10 cellular contexts compared by ENCODE assay signal in the genomic region with DNA sequence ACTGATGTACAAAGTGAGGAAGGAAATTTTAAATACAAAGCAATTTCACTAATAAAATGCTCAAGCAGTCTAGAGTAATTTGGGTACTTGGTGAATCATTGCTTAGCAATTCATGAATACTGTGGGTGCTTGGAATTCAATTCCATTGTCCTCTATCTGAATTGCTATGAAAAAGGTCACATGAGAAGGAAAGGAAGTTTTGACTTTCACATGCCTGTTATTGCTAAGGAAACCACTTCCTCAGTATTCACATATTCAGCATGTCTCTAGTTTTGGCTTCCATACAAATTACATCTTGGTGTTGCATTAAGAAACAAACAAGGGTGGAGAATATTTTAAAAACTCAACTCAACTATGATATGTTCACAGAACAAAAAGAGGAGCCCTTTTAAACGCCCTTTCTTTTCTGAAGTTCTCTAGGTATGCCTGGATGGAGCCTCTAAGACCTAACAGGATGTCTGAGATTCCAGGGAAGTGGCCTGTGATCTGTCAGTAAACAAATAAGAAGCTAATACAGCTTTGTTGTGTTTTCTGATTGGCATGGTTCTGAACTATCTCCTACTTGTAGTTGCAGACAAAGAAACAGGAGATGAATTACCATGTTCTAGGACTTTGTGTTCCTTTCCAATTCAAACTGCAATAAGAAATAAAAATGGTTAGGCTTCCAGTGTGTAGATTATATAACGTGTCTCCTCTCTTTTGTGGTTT.
A peak's percentile ranks its signal among the peaks of the same experiment; 100 is the strongest.
DNase-seq lines count a peak whose midpoint lies in the region; ATAC-seq and TF ChIP-seq lines count a peak whose summit lies in the region.
"Had no signal": no experiment of that assay in that cellular context is flagged by ENCODE, and none has a peak within 500 bp of the region (broad histone marks: within the 10 kb centered on the region; RNA-seq: fewer than 3 reads in every experiment).

No MANE protein-coding gene starts in this region.

- no peaks in the 10 kb centered on the region for H3K9me3 ChIP-seq in upper lobe of left lung
- H3K9me3 ChIP-seq: HAP-1 had no signal

- H3K4me1 ChIP-seq in upper lobe of left lung = peaks cover 35 to 58% (median 39%) of the 10 kb centered on the region in 4 donors

- peak overlapping the region; percentile 67 to 87 (median 82) for H3K27ac ChIP-seq in upper lobe of left lung

- no peaks in the 10 kb centered on the region for H3K27me3 ChIP-seq in upper lobe of left lung

- H3K36me3 ChIP-seq in upper lobe of left lung = no peaks in the 10 kb centered on the region
- H3K36me3 ChIP-seq: HAP-1 had no signal

- DNase-seq in DMS79 treated with DMSO at 0.1 percent for 48 hours (lab: John Stamatoyannopoulos, UW) = peak; percentile 9
- DNase-seq in DMS79 (lab: John Stamatoyannopoulos, UW) = no peak
- peak; percentile 97 for DNase-seq in choroid plexus epithelial cell (ENCODE audit: low read depth)
- DNase-seq in left kidney (ENCODE audit: low read depth, low spot score) = peak; percentile 37
- DNase-seq in upper lobe of left lung = no peak
- no peak for DNase-seq in NCI-H82 (lab: John Stamatoyannopoulos, UW)
- no peak for DNase-seq in stimulated activated naive CD4-positive, alpha-beta T cell (lab: John Stamatoyannopoulos, UW)
- DNase-seq: 8988T had no signal

- TF ChIP-seq POLR2A in upper lobe of left lung (IDR thresholded peaks at IDR 0.05) = no peak

- 27 to 51% methylated on average over 2 of the region's 2 CpGs for WGBS in upper lobe of left lung, 2 donors

- no peak overlapping the region for H3K4me3 ChIP-seq in choroid plexus epithelial cell (ENCODE audit: low read depth, low read length)
- H3K4me3 ChIP-seq in upper lobe of left lung = no peak overlapping the region
- H3K4me3 ChIP-seq: HAP-1 had no signal

- TF ChIP-seq CTCF in choroid plexus epithelial cell (conservative IDR thresholded peaks at IDR 0.05; ENCODE audit: low read depth, low read length) (no peak), upper lobe of left lung (IDR thresholded peaks at IDR 0.05) (no peak)

- ATAC-seq in upper lobe of left lung (ENCODE audit: low FRiP score in 2 of 2) = peak; percentile 79 to 80
- no peak for ATAC-seq in GM18873 (IDR thresholded peaks at IDR 0.05; ENCODE audit: low FRiP score, unreplicated experiment)

- TF ChIP-seq EP300 in upper lobe of left lung (IDR thresholded peaks at IDR 0.05) = peak in 3 of 4 donors; percentile 66 to 90 (median 83)

Comparison
In these comparisons a context has a peak if more than half of its experiments do, and no peak if none do; other contexts are left out.
1. DNase-seq: peak in DMS79 treated with DMSO at 0.1 percent for 48 hours (single experiment), choroid plexus epithelial cell (single experiment) and left kidney (single experiment); none in DMS79 (single experiment), upper lobe of left lung (0 of 2), NCI-H82 (single experiment) and stimulated activated naive CD4-positive, alpha-beta T cell (0 of 6).